In the genomic region with DNA sequence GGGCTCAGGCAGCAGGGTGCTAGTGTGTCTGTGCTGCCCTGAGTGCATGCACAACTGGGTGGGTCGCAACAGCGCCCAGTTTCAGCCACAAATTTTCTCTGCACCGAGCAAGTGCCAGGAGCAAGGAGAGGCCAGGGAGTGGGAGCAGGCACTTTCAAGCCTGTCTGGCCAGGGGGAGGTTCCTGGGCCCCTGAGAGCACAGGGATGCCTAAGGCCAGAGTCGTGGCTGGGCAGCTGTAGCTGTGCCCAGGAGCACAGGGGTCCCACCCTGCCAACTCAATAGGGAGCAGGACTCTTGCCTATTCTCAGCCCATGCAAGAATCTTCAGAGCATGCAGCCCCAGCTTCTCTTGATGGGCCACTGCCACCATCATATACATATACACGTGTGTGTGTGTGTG, we compare ENCODE assay signal across 14 cellular contexts.
DNase-seq lines count a peak whose midpoint lies in the region; ATAC-seq and TF ChIP-seq lines count a peak whose summit lies in the region.
"Had no signal": no experiment of that assay in that cellular context is flagged by ENCODE, and none has a peak within 500 bp of the region (broad histone marks: within the 10 kb centered on the region; RNA-seq: fewer than 3 reads in every experiment).

No MANE protein-coding gene starts in this region.

- H3K9me3 Mint-ChIP-seq in natural killer cell treated with Interleukin-12 subunit alpha and Interleukin-12 subunit beta and Interleukin-15 and Interleukin-18, amount 100 ng/mL, for 72 hours = peaks cover 9% of the 10 kb centered on the region
- peaks cover 9 to 24% of the 10 kb centered on the region in 2 donors for H3K9me3 Mint-ChIP-seq in natural killer cell
- peaks cover 0 to 13% of the 10 kb centered on the region in 2 donors for H3K9me3 Mint-ChIP-seq in stimulated activated naive CD8-positive, alpha-beta T cell treated with anti-CD3 and anti-CD28 coated beads, Interleukin-15, amount 100 ng/mL, for 72 hours

- no peaks in the 10 kb centered on the region for H3K4me1 ChIP-seq in neuronal stem cell (ENCODE audit: control insufficient read depth in 2 of 2, insufficient read depth in 1 of 2, low read depth in 1 of 2, low read length in 2 of 2)
- H3K4me1 ChIP-seq: BLaER1 treated with 17β-estradiol and CSF1 and Interleukin-3, amounts not matched to agents 10 nM and 100 nM had no signal

- H2AK5ac ChIP-seq in neuronal stem cell (ENCODE audit: low read depth, low read length) = no peak overlapping the region

- no peak overlapping the region for H3K27ac ChIP-seq in neuronal stem cell (replicated peaks; ENCODE audit: low read length)
- H3K27ac ChIP-seq: BLaER1 treated with 17β-estradiol and CSF1 and Interleukin-3, amounts not matched to agents 10 nM and 100 nM; GM23248 had no signal

- peak overlapping the region; percentile 80 for H3K18ac ChIP-seq in neuronal stem cell (ENCODE audit: low read length)

- no peaks in the 10 kb centered on the region for H3K27me3 Mint-ChIP-seq in natural killer cell treated with Interleukin-12 subunit alpha and Interleukin-12 subunit beta and Interleukin-15 and Interleukin-18, amount 100 ng/mL, for 72 hours
- no peaks in the 10 kb centered on the region for H3K27me3 Mint-ChIP-seq in natural killer cell (ENCODE audit: low read depth in 2 of 2)
- no peaks in the 10 kb centered on the region for H3K27me3 Mint-ChIP-seq in stimulated activated naive CD8-positive, alpha-beta T cell treated with anti-CD3 and anti-CD28 coated beads, Interleukin-15, amount 100 ng/mL, for 72 hours

- no peak overlapping the region for H2BK12ac ChIP-seq in neuronal stem cell (ENCODE audit: low read length)

- no peaks in the 10 kb centered on the region for H3K36me3 ChIP-seq in neuronal stem cell (replicated peaks in 1 of 2; ENCODE audit: control insufficient read depth in 2 of 2, insufficient read depth in 2 of 2, low read length in 2 of 2)
- H3K36me3 ChIP-seq: BLaER1 treated with 17β-estradiol and CSF1 and Interleukin-3, amounts not matched to agents 10 nM and 100 nM had no signal

- H3K4ac ChIP-seq in neuronal stem cell (ENCODE audit: low read length) = no peak overlapping the region

- peaks cover 15% of the 10 kb centered on the region for H3K36me3 Mint-ChIP-seq in natural killer cell treated with Interleukin-12 subunit alpha and Interleukin-12 subunit beta and Interleukin-15 and Interleukin-18, amount 100 ng/mL, for 72 hours
- no peaks in the 10 kb centered on the region for H3K36me3 Mint-ChIP-seq in natural killer cell
- H3K36me3 Mint-ChIP-seq: CD4-positive, CD25-positive, alpha-beta regulatory T cell had no signal

- H3K4me3 Mint-ChIP-seq in natural killer cell treated with Interleukin-12 subunit alpha and Interleukin-12 subunit beta and Interleukin-15 and Interleukin-18, amount 100 ng/mL, for 72 hours = no peak overlapping the region
- no peak overlapping the region for H3K4me3 Mint-ChIP-seq in natural killer cell
- H3K4me3 Mint-ChIP-seq in stimulated activated naive CD8-positive, alpha-beta T cell treated with anti-CD3 and anti-CD28 coated beads, Interleukin-15, amount 100 ng/mL, for 72 hours = no peak overlapping the region
- H3K4me3 Mint-ChIP-seq: CD4-positive, CD25-positive, alpha-beta regulatory T cell had no signal

- peak overlapping the region; percentile 71 for H3K14ac ChIP-seq in neuronal stem cell (ENCODE audit: low read length)

- peak; percentile 9 to 48 for ATAC-seq in natural killer cell treated with Interleukin-12 subunit alpha and Interleukin-12 subunit beta and Interleukin-15 and Interleukin-18, amount 100 ng/mL, for 72 hours
- ATAC-seq in natural killer cell = no peak
- ATAC-seq in stimulated activated naive CD8-positive, alpha-beta T cell treated with anti-CD3 and anti-CD28 coated beads, Interleukin-15, amount 100 ng/mL, for 72 hours = peak; percentile 31
- ATAC-seq in HG03457 (IDR thresholded peaks at IDR 0.05; ENCODE audit: unreplicated experiment) = no peak

- H3K79me1 ChIP-seq in neuronal stem cell (ENCODE audit: low read depth, low read length) = no peaks in the 10 kb centered on the region

- H2AFZ ChIP-seq in neuronal stem cell (ENCODE audit: low read length) = no peak overlapping the region
- H2AFZ ChIP-seq: GM23248 had no signal

- H2BK120ac ChIP-seq in neuronal stem cell (ENCODE audit: low read depth, low read length) = no peak overlapping the region

- H2BK5ac ChIP-seq in neuronal stem cell (ENCODE audit: low read length) = no peak overlapping the region

- no peak overlapping the region for H3K23ac ChIP-seq in neuronal stem cell (ENCODE audit: low read depth, low read length, poor library complexity)

- no peak for DNase-seq in natural killer cell treated with Interleukin-12 subunit alpha and Interleukin-12 subunit beta and Interleukin-15 and Interleukin-18, amount 100 ng/mL, for 72 hours (ENCODE audit: low spot score)
- DNase-seq in natural killer cell (no peak), neuronal stem cell (ENCODE audit: low spot score) (no peak), GM19238 (ENCODE audit: insufficient read length, low spot score) (no peak), iPS-NIHi7 (ENCODE audit: extremely low spot score) (no peak)
- DNase-seq in stimulated activated naive CD8-positive, alpha-beta T cell treated with anti-CD3 and anti-CD28 coated beads, Interleukin-15, amount 100 ng/mL, for 72 hours = no peak
- DNase-seq: ACHN; CD4-positive, CD25-positive, alpha-beta regulatory T cell; GF-D8; GM23248; H7; IMR-90 had no signal

- H3K4me3 ChIP-seq in neuronal stem cell (ENCODE audit: low read length in 2 of 2) = peak overlapping the region in 1 of 2 donors; percentile 57
- H3K4me3 ChIP-seq: BLaER1 treated with 17β-estradiol and CSF1 and Interleukin-3, amounts not matched to agents 10 nM and 100 nM; GM23248 had no signal

- intact Hi-C loops in natural killer cell (cut with micrococcal nuclease) = no loop called here

- no peaks in the 10 kb centered on the region for H3K27me3 ChIP-seq in neuronal stem cell (ENCODE audit: control insufficient read depth in 3 of 3, insufficient read depth in 3 of 3, low read depth in 1 of 3, low read length in 3 of 3)
- H3K27me3 ChIP-seq: BLaER1 treated with 17β-estradiol and CSF1 and Interleukin-3, amounts not matched to agents 10 nM and 100 nM had no signal

- WGBS in neuronal stem cell (ENCODE audit: extremely low coverage in 2 of 2, insufficient read length in 2 of 2, insufficient replicate concordance in 1 of 2), 2 donors = no CpG with 5 or more reads among the region's 5 CpGs

- no peak for TF ChIP-seq CTCF in natural killer cell (IDR thresholded peaks at IDR 0.05)

- no peak overlapping the region for H3K4me2 ChIP-seq in neuronal stem cell (ENCODE audit: insufficient read depth, low read length, poor library complexity, severe bottlenecking)
- H3K4me2 ChIP-seq: BLaER1 treated with 17β-estradiol and CSF1 and Interleukin-3, amounts not matched to agents 10 nM and 100 nM had no signal

- no peak overlapping the region for H4K8ac ChIP-seq in neuronal stem cell (ENCODE audit: low read depth, low read length)

- H2BK15ac ChIP-seq in neuronal stem cell (ENCODE audit: low read length) = no peak overlapping the region

- H3K9ac ChIP-seq in neuronal stem cell (ENCODE audit: low read depth, low read length, poor library complexity) = no peak overlapping the region
- H3K9ac ChIP-seq: BLaER1 treated with 17β-estradiol and CSF1 and Interleukin-3, amounts not matched to agents 10 nM and 100 nM; GM23248 had no signal

- no peak overlapping the region for H3K27ac Mint-ChIP-seq in natural killer cell treated with Interleukin-12 subunit alpha and Interleukin-12 subunit beta and Interleukin-15 and Interleukin-18, amount 100 ng/mL, for 72 hours
- no peak overlapping the region for H3K27ac Mint-ChIP-seq in natural killer cell
- no peak overlapping the region for H3K27ac Mint-ChIP-seq in stimulated activated naive CD8-positive, alpha-beta T cell treated with anti-CD3 and anti-CD28 coated beads, Interleukin-15, amount 100 ng/mL, for 72 hours
- H3K27ac Mint-ChIP-seq: CD4-positive, CD25-positive, alpha-beta regulatory T cell had no signal

- H3K9me3 ChIP-seq in neuronal stem cell (replicated peaks in 1 of 2; ENCODE audit: control insufficient read depth in 2 of 2, insufficient read depth in 1 of 2, low read depth in 1 of 2, low read length in 2 of 2) = no peaks in the 10 kb centered on the region

- H3K4me1 Mint-ChIP-seq in natural killer cell treated with Interleukin-12 subunit alpha and Interleukin-12 subunit beta and Interleukin-15 and Interleukin-18, amount 100 ng/mL, for 72 hours (ENCODE audit: low read depth in 2 of 2) = no peaks in the 10 kb centered on the region
- no peaks in the 10 kb centered on the region for H3K4me1 Mint-ChIP-seq in natural killer cell
- no peaks in the 10 kb centered on the region for H3K4me1 Mint-ChIP-seq in stimulated activated naive CD8-positive, alpha-beta T cell treated with anti-CD3 and anti-CD28 coated beads, Interleukin-15, amount 100 ng/mL, for 72 hours
- H3K4me1 Mint-ChIP-seq: CD4-positive, CD25-positive, alpha-beta regulatory T cell had no signal

- no peak overlapping the region for H4K91ac ChIP-seq in neuronal stem cell (ENCODE audit: low read depth, low read length, poor library complexity)

Comparison
In these comparisons a context has a peak if more than half of its experiments do, and no peak if none do; other contexts are left out.
1. ATAC-seq: peak in natural killer cell treated with Interleukin-12 subunit alpha and Interleukin-12 subunit beta and Interleukin-15 and Interleukin-18, amount 100 ng/mL, for 72 hours (2 of 2) and stimulated activated naive CD8-positive, alpha-beta T cell treated with anti-CD3 and anti-CD28 coated beads, Interleukin-15, amount 100 ng/mL, for 72 hours (single experiment); none in natural killer cell (0 of 3) and HG03457 (single experiment).